ENCODE assay signal across 8 cellular contexts in genomic region chr12:132144115-132145071, GRCh38. TPM values are rescaled to one million over a fixed set of nuclear protein-coding genes. Genes with fewer than 3 reads are reported as not detected.
A peak's percentile ranks its signal among the peaks of the same experiment; 100 is the strongest.
DNase-seq lines count a peak whose midpoint lies in the region; ATAC-seq and TF ChIP-seq lines count a peak whose summit lies in the region.

A gene with protein sequence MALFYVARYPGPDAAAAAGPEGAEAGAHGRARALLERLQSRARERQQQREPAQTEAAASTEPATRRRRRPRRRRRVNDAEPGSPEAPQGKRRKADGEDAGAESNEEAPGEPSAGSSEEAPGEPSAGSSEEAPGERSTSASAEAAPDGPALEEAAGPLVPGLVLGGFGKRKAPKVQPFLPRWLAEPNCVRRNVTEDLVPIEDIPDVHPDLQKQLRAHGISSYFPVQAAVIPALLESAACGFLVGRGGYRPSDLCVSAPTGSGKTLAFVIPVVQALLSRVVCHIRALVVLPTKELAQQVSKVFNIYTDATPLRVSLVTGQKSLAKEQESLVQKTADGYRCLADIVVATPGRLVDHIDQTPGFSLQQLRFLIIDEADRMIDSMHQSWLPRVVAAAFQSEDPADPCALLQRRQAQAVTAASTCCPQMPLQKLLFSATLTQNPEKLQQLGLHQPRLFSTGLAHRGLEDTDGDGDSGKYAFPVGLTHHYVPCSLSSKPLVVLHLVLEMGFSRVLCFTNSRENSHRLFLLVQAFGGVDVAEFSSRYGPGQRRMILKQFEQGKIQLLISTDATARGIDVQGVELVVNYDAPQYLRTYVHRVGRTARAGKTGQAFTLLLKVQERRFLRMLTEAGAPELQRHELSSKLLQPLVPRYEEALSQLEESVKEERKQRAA (minus strand): TSS chr12:132144319. CDS start chr12:132144296, 23 bp downstream.
Gene NOC4L, plus strand, starts transcription at chr12:132144457. Its CDS starts 32 bp downstream, at chr12:132144489.

- peak; percentile 78 for ATAC-seq in GM21447 (IDR thresholded peaks at IDR 0.05; ENCODE audit: unreplicated experiment)

- no peaks in the 10 kb centered on the region for H3K27me3 ChIP-seq in HUES64 (ENCODE audit: insufficient read depth, low read length)
- H3K27me3 ChIP-seq in OCI-LY3 (ENCODE audit: low read depth, low read length) = no peaks in the 10 kb centered on the region
- H3K27me3 ChIP-seq in mononuclear cell (ENCODE audit: insufficient read depth, low read length) = no peaks in the 10 kb centered on the region

- under 1% methylated on average over 113 of the region's 113 CpGs for WGBS in HUES64

- H3K36me3 ChIP-seq in HUES64 (ENCODE audit: insufficient read depth, low read length) (peaks cover 52% of the 10 kb centered on the region), OCI-LY3 (replicated peaks; ENCODE audit: low read depth, low read length) (peaks cover 42% of the 10 kb centered on the region)

- H3K4me3 ChIP-seq in HUES64 (ENCODE audit: low read length) (peak within 1 kb of the TSS; percentile 94), OCI-LY3 (ENCODE audit: low read length) (peak within 1 kb of the TSS; percentile 100), epithelial cell of esophagus (ENCODE audit: low read length) (peak within 1 kb of the TSS; percentile 81), mononuclear cell (ENCODE audit: low read length) (peak within 1 kb of the TSS; percentile 79)

- DNase-seq in DMS 273 (lab: John Stamatoyannopoulos, UW; ENCODE audit: unreplicated experiment) (peak; percentile 95), epithelial cell of esophagus (ENCODE audit: low read depth) (peak; percentile 96)
- DNase-seq in activated CD8-positive, alpha-beta memory T cell treated with anti-CD3 and anti-CD28 coated beads, Interleukin-2, amount 50 U/mL, for 48 hours = peak; percentile 100
- peak; percentile 95 to 96 for DNase-seq in stimulated activated CD8-positive, alpha-beta memory T cell treated with anti-CD3 and anti-CD28 coated beads, Interleukin-2, amount 100 ng/mL, for 48 hours (ENCODE audit: low read depth in 2 of 2)

- H3K9me3 ChIP-seq in HUES64 (ENCODE audit: insufficient read depth, low read depth, low read length) (no peaks in the 10 kb centered on the region), OCI-LY3 (ENCODE audit: insufficient read depth, low read length) (no peaks in the 10 kb centered on the region), mononuclear cell (ENCODE audit: low read depth, low read length) (no peaks in the 10 kb centered on the region)

- H3K79me2 ChIP-seq in OCI-LY3 (ENCODE audit: low read length) = peaks cover 69% of the 10 kb centered on the region

- peak within 1 kb of the TSS; percentile 97 for H3K4me2 ChIP-seq in OCI-LY3 (ENCODE audit: low read length)

- TF ChIP-seq CTCF in OCI-LY3 (IDR thresholded peaks at IDR 0.05; ENCODE audit: low read depth, low read length) = no peak
- no peak for TF ChIP-seq CTCF in epithelial cell of esophagus (IDR thresholded peaks at IDR 0.05; ENCODE audit: insufficient read depth, low read depth, low read length, missing control alignments)

- H3K27ac ChIP-seq in HUES64 (ENCODE audit: low read depth, low read length) (peak within 1 kb of the TSS; percentile 74; the same call in 1 of the 2 replicates), OCI-LY3 (ENCODE audit: low read length) (peak within 1 kb of the TSS; percentile 30; the same call in 1 of the 2 replicates)

- no peaks in the 10 kb centered on the region for H4K20me1 ChIP-seq in OCI-LY3 (ENCODE audit: insufficient read depth, low read length)

- H2AFZ ChIP-seq in OCI-LY3 (ENCODE audit: low read depth, low read length) = 0 out of 2 replicates have a peak within 1 kb of the TSS, but pooled peaks have one; percentile 76

- H3K9ac ChIP-seq in HUES64 (ENCODE audit: low read depth, low read length) (peak within 1 kb of the TSS; percentile 90), OCI-LY3 (ENCODE audit: low read length) (peak within 1 kb of the TSS; percentile 90)

- H3K4me1 ChIP-seq in HUES64 (ENCODE audit: insufficient read depth, low read length) (no peaks in the 10 kb centered on the region), OCI-LY3 (ENCODE audit: low read length) (peaks cover 16% of the 10 kb centered on the region), mononuclear cell (ENCODE audit: insufficient read depth, low read length) (peaks cover 27% of the 10 kb centered on the region)

RNA-seq across cellular contexts. Expression of the first gene that starts in this region (rescaled TPM):
- 11.2 TPM for polyA plus RNA-seq in HUES64 (2013, experiment 1 of 2)
- 9.3 TPM for polyA plus RNA-seq in HUES64 (2013, experiment 2 of 2)
- total RNA-seq in mononuclear cell = 14.8 TPM

RNA-seq across cellular contexts. Expression of gene NOC4L, which starts in this region (rescaled TPM):
- 29.0 TPM for polyA plus RNA-seq in HUES64 (2013, experiment 1 of 2)
- 31.7 TPM for polyA plus RNA-seq in HUES64 (2013, experiment 2 of 2)
- 3.3 TPM for total RNA-seq in mononuclear cell

Comparison
In these comparisons a context has a peak if more than half of its experiments do, and no peak if none do; other contexts are left out.
1. Peak in every context shown above with its lines: DNase-seq, ATAC-seq, H3K4me3 ChIP-seq and H3K27ac ChIP-seq.